In genomic region chr6:110693296-110693695, GRCh38 we compare ENCODE assay signal across 25 cellular contexts.
"Had no signal": no experiment of that assay in that cellular context is flagged by ENCODE, and none has a peak within 500 bp of the region (broad histone marks: within the 10 kb centered on the region; RNA-seq: fewer than 3 reads in every experiment).

No MANE protein-coding gene starts in this region.

- H3K4me3 ChIP-seq: coronary artery, esophagus muscularis mucosa, heart right ventricle, ovary, prostate gland, sigmoid colon, tibial nerve had no signal

- H3K27me3 ChIP-seq: brain microvascular endothelial cell, esophagus muscularis mucosa, heart right ventricle, ovary, sigmoid colon, tibial nerve had no signal

- ATAC-seq: activated CD8-positive, alpha-beta T cell treated with anti-CD3 and anti-CD28 coated beads for 36 hours; activated T-cell treated with anti-CD3 and anti-CD28 coated beads, Interleukin-2, amount 50 U/mL, for 4 hours; activated T-helper 17 cell treated with anti-CD3 and anti-CD28 coated beads, Interleukin-2, amount 50 U/mL, for 72 hours; effector memory CD8-positive, alpha-beta T cell; heart right ventricle; left ventricle myocardium superior had no signal

- H3K27me3 Mint-ChIP-seq: activated CD4-positive, alpha-beta T cell treated with anti-CD3 and anti-CD28 coated beads, Interleukin-2, amount 10 ng/mL, durations not matched to agents 7 days and 5 days; activated CD8-positive, alpha-beta T cell treated with anti-CD3 and anti-CD28 coated beads for 36 hours; activated T-helper 17 cell treated with anti-CD3 and anti-CD28 coated beads, Interleukin-2, amount 50 U/mL, for 72 hours; effector memory CD8-positive, alpha-beta T cell; naive B cell had no signal

- H3K9me3 ChIP-seq: esophagus muscularis mucosa, ovary, prostate gland, sigmoid colon had no signal

- H3K9me3 Mint-ChIP-seq: activated T-cell treated with anti-CD3 and anti-CD28 coated beads, Interleukin-2, amount 50 U/mL, for 4 hours; activated T-helper 17 cell treated with anti-CD3 and anti-CD28 coated beads, Interleukin-2, amount 50 U/mL, for 72 hours; effector memory CD8-positive, alpha-beta T cell had no signal

- H3K36me3 ChIP-seq: brain microvascular endothelial cell, esophagus muscularis mucosa, heart right ventricle, ovary, prostate gland, sigmoid colon, tibial nerve had no signal

- H3K4me1 ChIP-seq: sigmoid colon had no signal

- H3K27ac Mint-ChIP-seq: activated CD4-positive, alpha-beta T cell treated with anti-CD3 and anti-CD28 coated beads, Interleukin-2, amount 10 ng/mL, durations not matched to agents 7 days and 5 days; activated CD8-positive, alpha-beta T cell treated with anti-CD3 and anti-CD28 coated beads for 36 hours; activated T-helper 17 cell treated with anti-CD3 and anti-CD28 coated beads, Interleukin-2, amount 50 U/mL, for 72 hours; effector memory CD8-positive, alpha-beta T cell had no signal

- H3K27ac ChIP-seq: brain microvascular endothelial cell, coronary artery, esophagus muscularis mucosa, heart right ventricle, ovary, sigmoid colon, tibial nerve had no signal

- DNase-seq: activated CD4-positive, alpha-beta T cell treated with anti-CD3 and anti-CD28 coated beads for 1 hour; activated CD4-positive, alpha-beta T cell treated with anti-CD3 and anti-CD28 coated beads, Interleukin-2, amount 10 ng/mL, durations not matched to agents 7 days and 5 days; activated CD8-positive, alpha-beta T cell treated with anti-CD3 and anti-CD28 coated beads for 36 hours; activated gamma-delta T cell treated with Interleukin-2 at 50 U/mL for 16 hours; activated naive CD4-positive, alpha-beta T cell treated with anti-CD3 and anti-CD28 coated beads, Interleukin-2, amount 50 U/mL, for 16 hours; activated T-cell treated with anti-CD3 and anti-CD28 coated beads, Interleukin-2, amount 50 U/mL, for 4 hours; amniotic stem cell; brain microvascular endothelial cell; effector memory CD8-positive, alpha-beta T cell; foreskin melanocyte; heart right ventricle; left ventricle myocardium superior; naive B cell; ovary; retina; sigmoid colon; small intestine; stimulated activated CD4-positive, alpha-beta T cell treated with anti-CD3 and anti-CD28 coated beads, Interleukin-2, amount 100 ng/mL, for 24 hours; stimulated activated naive CD4-positive, alpha-beta T cell treated with Interleukin-2 at 50 U/mL for 16 hours; T-helper 9 cell had no signal

- H3K4me3 Mint-ChIP-seq: activated CD4-positive, alpha-beta T cell treated with anti-CD3 and anti-CD28 coated beads, Interleukin-2, amount 10 ng/mL, durations not matched to agents 7 days and 5 days; activated CD8-positive, alpha-beta T cell treated with anti-CD3 and anti-CD28 coated beads for 36 hours; activated T-cell treated with anti-CD3 and anti-CD28 coated beads, Interleukin-2, amount 50 U/mL, for 4 hours; activated T-helper 17 cell treated with anti-CD3 and anti-CD28 coated beads, Interleukin-2, amount 50 U/mL, for 72 hours; effector memory CD8-positive, alpha-beta T cell; naive B cell had no signal
